Comparison of ENCODE assay signal across 22 cellular contexts in the genomic region with DNA sequence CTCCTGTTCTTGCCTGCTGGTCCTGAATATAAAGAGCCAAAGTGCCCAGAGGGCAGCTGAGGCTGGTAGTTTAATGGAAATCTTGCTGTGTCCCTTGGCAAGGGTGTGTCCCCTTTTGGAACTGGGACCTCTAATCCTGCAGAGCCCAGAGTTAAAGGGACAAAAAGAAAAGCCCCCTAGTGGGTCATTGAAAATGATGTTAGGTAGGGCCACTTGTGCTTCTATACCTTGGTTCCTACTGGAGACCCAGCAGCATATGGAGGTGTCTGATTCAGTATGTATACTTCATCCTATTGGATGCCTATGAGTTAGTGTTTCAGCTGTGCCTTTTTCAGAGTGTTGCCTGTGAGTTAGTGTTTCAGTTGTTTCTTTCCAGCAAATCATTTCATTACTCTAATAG. TPM values are rescaled to one million over a fixed set of nuclear protein-coding genes. Genes with fewer than 3 reads are reported as not detected.
DNase-seq lines count a peak whose midpoint lies in the region; ATAC-seq, FAIRE-seq and TF ChIP-seq lines count a peak whose summit lies in the region.
"Had no signal": no experiment of that assay in that cellular context is flagged by ENCODE, and none has a peak within 500 bp of the region (broad histone marks: within the 10 kb centered on the region; RNA-seq: fewer than 3 reads in every experiment).

No MANE protein-coding gene starts in this region.

- no peaks in the 10 kb centered on the region for H3K9me3 ChIP-seq in IMR-90 (ENCODE audit: control insufficient read depth, insufficient read depth, low read length)
- H3K9me3 ChIP-seq in K562 (replicated peaks; ENCODE audit: control insufficient read depth, insufficient read depth, low read depth, low read length), result no peaks in the 10 kb centered on the region
- no peaks in the 10 kb centered on the region for H3K9me3 ChIP-seq in mesenchymal stem cell (ENCODE audit: control insufficient read depth, low read length)
- peaks cover 0 to 5% (median 0%) of the 10 kb centered on the region in 3 donors for H3K9me3 ChIP-seq in esophagus squamous epithelium

- no peak overlapping the region for H3K23ac ChIP-seq in IMR-90 (ENCODE audit: low read depth, low read length)
- H3K23ac ChIP-seq in mesenchymal stem cell (ENCODE audit: low read length in 2 of 2), result no peak overlapping the region

- no peaks in the 10 kb centered on the region for H3K27me3 ChIP-seq in GM23338 (ENCODE audit: insufficient read depth)
- H3K27me3 ChIP-seq in IMR-90 (ENCODE audit: control insufficient read depth, insufficient read depth, low read length), result no peaks in the 10 kb centered on the region
- H3K27me3 ChIP-seq in K562 (ENCODE audit: control insufficient read depth in 2 of 2, insufficient read depth in 2 of 2, low read length in 2 of 2), result peaks cover 0 to 8% of the 10 kb centered on the region in 2 experiments; a peak in 1 of 5 replicates
- no peaks in the 10 kb centered on the region for H3K27me3 ChIP-seq in mesenchymal stem cell (ENCODE audit: control insufficient read depth in 1 of 2, insufficient read depth in 1 of 2, low read length in 2 of 2)
- H3K27me3 ChIP-seq in esophagus squamous epithelium, result no peaks in the 10 kb centered on the region

- 0 out of 4 replicates have a peak, but pooled peaks of 1 of the 2 experiments have one; percentile 11 for TF ChIP-seq CTCF in GM23338 (conservative IDR thresholded peaks at IDR 0.05; ENCODE audit: low read depth in 2 of 2)
- TF ChIP-seq CTCF in IMR-90 (conservative IDR thresholded peaks at IDR 0.05; ENCODE audit: low read depth, low read length), result no peak
- TF ChIP-seq CTCF in K562 (IDR thresholded peaks at IDR 0.05 in 2 of 3, conservative IDR thresholded peaks at IDR 0.05 in 1 of 3; ENCODE audit: insufficient read depth in 2 of 3, low read depth in 1 of 3, low read length in 3 of 3), result no peak
- TF ChIP-seq CTCF in esophagus squamous epithelium (IDR thresholded peaks at IDR 0.05), result no peak

- FAIRE-seq in K562 (lab: Jason Lieb, UNC), result no peak
- FAIRE-seq: A204.1, GM12892, GM18507 had no signal

- no peaks in the 10 kb centered on the region for H3K79me1 ChIP-seq in IMR-90 (ENCODE audit: low read depth in 1 of 2, low read length in 2 of 2)
- peaks cover 7% of the 10 kb centered on the region for H3K79me1 ChIP-seq in mesenchymal stem cell (replicated peaks; ENCODE audit: low read length, poor library complexity, severe bottlenecking)

- H3K36me3 ChIP-seq in GM23338 (ENCODE audit: insufficient read depth) (no peaks in the 10 kb centered on the region), IMR-90 (ENCODE audit: control insufficient read depth, insufficient read depth, low read length) (no peaks in the 10 kb centered on the region), K562 (ENCODE audit: control insufficient read depth, insufficient read depth, low read length) (no peaks in the 10 kb centered on the region), mesenchymal stem cell (ENCODE audit: control insufficient read depth in 1 of 2, insufficient read depth in 2 of 2, low read depth in 1 of 2, low read length in 2 of 2) (no peaks in the 10 kb centered on the region), esophagus squamous epithelium (no peaks in the 10 kb centered on the region)

- H3K4me1 ChIP-seq in GM23338 (ENCODE audit: insufficient read depth) (no peaks in the 10 kb centered on the region), IMR-90 (ENCODE audit: control insufficient read depth, insufficient read depth, low read length) (peaks cover 5% of the 10 kb centered on the region), K562 (replicated peaks in 1 of 2; ENCODE audit: control insufficient read depth in 2 of 2, insufficient read depth in 2 of 2, low read length in 2 of 2) (no peaks in the 10 kb centered on the region), mesenchymal stem cell (ENCODE audit: control insufficient read depth, insufficient read depth, low read depth, low read length) (peaks cover 4% of the 10 kb centered on the region), esophagus squamous epithelium (no peaks in the 10 kb centered on the region)

- H3K9me1 ChIP-seq in IMR-90 (ENCODE audit: insufficient read depth, low read length) (peaks cover 3% of the 10 kb centered on the region), K562 (ENCODE audit: control insufficient read depth, insufficient read depth, low read length) (no peaks in the 10 kb centered on the region)

- no peak overlapping the region for H4K5ac ChIP-seq in IMR-90 (ENCODE audit: low read depth, low read length)

- POLR2A ChIA-PET in IMR-90 (lab: Charles Lee; ENCODE audit: unreplicated experiment), result no interaction called here
- POLR2A ChIA-PET in K562 (lab: Yijun Ruan, JAX), result interaction anchor here (1.2 kb wide), 1 partner anchor 115 kb away, joined by 3 read pairs; no protein-coding TSS in a partner anchor

- no peak for TF ChIP-seq EP300 in K562 (IDR thresholded peaks at IDR 0.05; ENCODE audit: low read length)

- H3K56ac ChIP-seq in IMR-90 (ENCODE audit: extremely low read depth, insufficient read depth, low read length), result no peak overlapping the region

- H3K27ac ChIP-seq in GM23338 (ENCODE audit: low read depth), result no peak overlapping the region
- no peak overlapping the region for H3K27ac ChIP-seq in IMR-90 (ENCODE audit: insufficient read depth, low read length)
- no peak overlapping the region for H3K27ac ChIP-seq in K562 (ENCODE audit: extremely low read depth, low read depth, low read length)
- no peak overlapping the region for H3K27ac ChIP-seq in mesenchymal stem cell (ENCODE audit: low read length, poor library complexity, severe bottlenecking)
- no peak overlapping the region for H3K27ac ChIP-seq in esophagus squamous epithelium
- H3K27ac ChIP-seq: C4-2B, GM23248, HL-60 had no signal

- TF ChIP-seq RAD21 in IMR-90 (IDR thresholded peaks at IDR 0.05; ENCODE audit: low read length), result no peak
- TF ChIP-seq RAD21 in K562 (CRISPR knock-in tag; conservative IDR thresholded peaks at IDR 0.05 in 1 of 2, IDR thresholded peaks at IDR 0.05 in 1 of 2), result no peak

- no peak overlapping the region for H3K9ac ChIP-seq in IMR-90 (ENCODE audit: low read depth, low read length)
- no peak overlapping the region for H3K9ac ChIP-seq in K562 (ENCODE audit: insufficient read depth in 1 of 2, low read depth in 2 of 2, low read length in 2 of 2)
- H3K9ac ChIP-seq in mesenchymal stem cell (ENCODE audit: low read length), result no peak overlapping the region
- H3K9ac ChIP-seq: GM23248 had no signal

- H3K18ac ChIP-seq in IMR-90 (ENCODE audit: low read depth, low read length), result no peak overlapping the region
- H3K18ac ChIP-seq in mesenchymal stem cell (ENCODE audit: low read depth in 1 of 2, low read length in 2 of 2), result no peak overlapping the region

- CTCF ChIA-PET in IMR-90 (lab: Yijun Ruan, JAX) (interaction anchor here (0.6 kb wide), 1 partner anchor 328 kb away, joined by 4 read pairs; no protein-coding TSS in a partner anchor), K562 (lab: Yijun Ruan, JAX; ENCODE audit: low intra/inter-chr PET ratio) (no interaction called here)

- BruUV-seq in IMR-90 (replicated peaks; lab: Mats Ljungman, UMichigan), result no TSS peak
- BruUV-seq in K562 (replicated peaks; lab: Mats Ljungman, UMichigan), result no TSS peak

- H2AFZ ChIP-seq in GM23338 (0 out of 2 replicates have a peak overlapping the region, but pooled peaks have one; percentile 67), IMR-90 (replicated peaks; ENCODE audit: low read length, poor library complexity) (no peak overlapping the region), K562 (ENCODE audit: low read depth, low read length) (no peak overlapping the region), mesenchymal stem cell (ENCODE audit: low read depth, low read length) (no peak overlapping the region)

- H3K27ac Mint-ChIP-seq in GM23338, result no peak overlapping the region
- H3K27ac Mint-ChIP-seq: CD4-positive, alpha-beta T cell; IgD-negative memory B cell had no signal

- H2BK120ac ChIP-seq in IMR-90 (ENCODE audit: low read depth, low read length) (no peak overlapping the region), mesenchymal stem cell (ENCODE audit: low read depth, low read length) (no peak overlapping the region)

- TF ChIP-seq POLR2A in IMR-90 (IDR thresholded peaks at IDR 0.05; ENCODE audit: low read depth, low read length) (no peak), K562 (conservative IDR thresholded peaks at IDR 0.05) (no peak), esophagus squamous epithelium (IDR thresholded peaks at IDR 0.05) (no peak)

- peaks cover 11% of the 10 kb centered on the region; the same call in 2 of the 3 replicates for H3K9me3 Mint-ChIP-seq in GM23338

- H2BK20ac ChIP-seq in IMR-90 (ENCODE audit: low read depth, low read length), result peak overlapping the region; percentile 29; the same call in 1 of the 2 replicates

- H3K4me3 Mint-ChIP-seq in GM23338, result no peak overlapping the region
- H3K4me3 Mint-ChIP-seq: CD4-positive, alpha-beta T cell had no signal

- H4K8ac ChIP-seq in IMR-90 (ENCODE audit: low read depth in 2 of 2, low read length in 2 of 2), result no peak overlapping the region
- no peak overlapping the region for H4K8ac ChIP-seq in mesenchymal stem cell (ENCODE audit: low read length)

- H3K4me2 ChIP-seq in GM23338, result no peak overlapping the region
- no peak overlapping the region for H3K4me2 ChIP-seq in IMR-90 (ENCODE audit: low read depth, low read length)
- no peak overlapping the region for H3K4me2 ChIP-seq in K562 (ENCODE audit: insufficient read depth, low read length)
- H3K4me2 ChIP-seq in mesenchymal stem cell (ENCODE audit: low read length, poor library complexity, severe bottlenecking), result no peak overlapping the region

- H4K91ac ChIP-seq in IMR-90 (ENCODE audit: insufficient read depth, low read depth, low read length) (no peak overlapping the region; the same call in 1 of the 2 replicates), mesenchymal stem cell (ENCODE audit: low read length) (no peak overlapping the region)

- H3K4ac ChIP-seq in IMR-90 (ENCODE audit: low read depth, low read length) (no peak overlapping the region), mesenchymal stem cell (ENCODE audit: low read depth in 1 of 2, low read length in 2 of 2) (no peak overlapping the region)

- H2BK12ac ChIP-seq in mesenchymal stem cell (ENCODE audit: low read length in 2 of 2), result no peak overlapping the region

- intact Hi-C loops in IMR-90 (cut with micrococcal nuclease), result loop anchor here (2.0 kb wide), 3 partner anchors 367 to 819 kb away; no protein-coding TSS in a partner anchor
- intact Hi-C loops in K562 (cut with micrococcal nuclease), result no loop called here
- intact Hi-C loops in esophagus squamous epithelium (cut with DNase I), result no loop called here

- peaks cover 3% of the 10 kb centered on the region; the same call in 1 of the 3 replicates for H3K36me3 Mint-ChIP-seq in GM23338 (ENCODE audit: low read depth)

- no peaks in the 10 kb centered on the region for H3F3A ChIP-seq in GM23338 (replicated peaks; ENCODE audit: low read depth)

- H2BK5ac ChIP-seq in IMR-90 (ENCODE audit: low read depth, low read length, poor library complexity, severe bottlenecking) (no peak overlapping the region), mesenchymal stem cell (ENCODE audit: low read depth, low read length, poor library complexity, severe bottlenecking) (no peak overlapping the region)

- no peak overlapping the region for H2AK9ac ChIP-seq in IMR-90 (replicated peaks; ENCODE audit: low read depth, low read length, poor library complexity)

- H4K20me1 ChIP-seq in GM23338 (replicated peaks; ENCODE audit: insufficient read depth) (no peaks in the 10 kb centered on the region), IMR-90 (ENCODE audit: insufficient read depth, low read length) (no peaks in the 10 kb centered on the region), K562 (replicated peaks; ENCODE audit: control insufficient read depth, insufficient read depth, low read length) (no peaks in the 10 kb centered on the region)

- H2BK15ac ChIP-seq in IMR-90 (ENCODE audit: low read depth, low read length) (peak overlapping the region; percentile 57; the same call in 2 of the 3 replicates), mesenchymal stem cell (ENCODE audit: low read depth, poor library complexity, severe bottlenecking) (no peak overlapping the region)

- H3K27me3 Mint-ChIP-seq in GM23338 (ENCODE audit: insufficient read depth, low read depth, poor library complexity), result peaks cover 5% of the 10 kb centered on the region

- peaks cover 17% of the 10 kb centered on the region for H3K4me1 Mint-ChIP-seq in GM23338
- H3K4me1 Mint-ChIP-seq: IgD-negative memory B cell had no signal

- H3K14ac ChIP-seq in IMR-90 (replicated peaks; ENCODE audit: low read depth, low read length) (no peak overlapping the region), mesenchymal stem cell (ENCODE audit: low read length in 2 of 2) (no peak overlapping the region)

- 0 out of 2 replicates have a peak overlapping the region, but pooled peaks have one; percentile 4 for H2AK5ac ChIP-seq in IMR-90 (ENCODE audit: low read depth, low read length)
- H2AK5ac ChIP-seq in mesenchymal stem cell (ENCODE audit: low read length, severe bottlenecking), result peak overlapping the region; percentile 95

- no peak overlapping the region for H3K4me3 ChIP-seq in GM23338
- no peak overlapping the region for H3K4me3 ChIP-seq in IMR-90 (ENCODE audit: insufficient read depth, low read depth, low read length)
- no peak overlapping the region for H3K4me3 ChIP-seq in K562
- H3K4me3 ChIP-seq in mesenchymal stem cell (ENCODE audit: insufficient read depth in 1 of 2, low read depth in 1 of 2, low read length in 2 of 2), result no peak overlapping the region
- no peak overlapping the region for H3K4me3 ChIP-seq in esophagus squamous epithelium
- H3K4me3 ChIP-seq: GM23248 had no signal

- no peaks in the 10 kb centered on the region for H3K9me2 ChIP-seq in GM23338 (ENCODE audit: insufficient read depth)

- no peak for DNase-seq in GM23338 (ENCODE audit: low spot score)
- no peak for DNase-seq in IMR-90
- no peak for DNase-seq in K562 (ENCODE audit: extremely low read depth in 1 of 4, low spot score in 3 of 4)
- DNase-seq in mesenchymal stem cell, result no peak
- no peak for DNase-seq in activated CD4-positive, alpha-beta T cell treated with anti-CD3 and anti-CD28 coated beads, Interleukin-2, amount 50 U/mL, for 4 hours
- DNase-seq in esophagus squamous epithelium (lab: John Stamatoyannopoulos, UW), result no peak
- DNase-seq in OCI-M1 (lab: John Stamatoyannopoulos, UW), result no peak
- no peak for DNase-seq in NCI-H2196 (lab: John Stamatoyannopoulos, UW; ENCODE audit: unreplicated experiment)
- DNase-seq: AML-193; CD4-positive, alpha-beta T cell; DMS153; DMS79; GDM1; GM23248; H7; KG1 had no signal

- ATAC-seq in GM23338, result no peak
- no peak for ATAC-seq in IMR-90 (ENCODE audit: low read depth)
- peak; percentile 64 for ATAC-seq in K562

- in situ Hi-C loops in IMR-90 (cut with MboI; ENCODE audit: low sequenced_read_pairs) (loop anchor here (5.0 to 25.0 kb wide), 3 partner anchors 112 to 797 kb away; no protein-coding TSS in a partner anchor), K562 (cut with MboI) (no loop called here)

- dilution Hi-C loops in IMR-90 (cut with HindIII; ENCODE audit: low sequenced_read_pairs, unreplicated experiment), result no loop called here

- H3K79me2 ChIP-seq in GM23338 (replicated peaks; ENCODE audit: insufficient read depth), result no peaks in the 10 kb centered on the region
- no peaks in the 10 kb centered on the region for H3K79me2 ChIP-seq in K562 (ENCODE audit: control insufficient read depth, insufficient read depth, low read length)

RNA-seq across cellular contexts. Expression of gene TFAM, which starts 30.5 kb away (rescaled TPM):
- total RNA-seq in GM23338 (2014; rRNA removed; shearing (Covaris generic)), result 47.7 and 54.2 TPM in 2 replicates
- polyA plus RNA-seq in GM23338 (2016; fragmentation: Nextera tagmentation; extraction: Ambion mirVana), result 139 and 156 TPM in 2 replicates
- 16.7 and 26.1 TPM in 2 replicates for total RNA-seq in IMR-90 (2012; rRNA removed)
- 7.6 and 8.7 TPM in 2 replicates for polyA plus RNA-seq in IMR-90 (2012; rRNA removed)
- polyA plus RNA-seq in IMR-90 (2012; cell fraction: cytosol; rRNA removed), result 4.7 and 10.8 TPM in 2 replicates
- polyA plus RNA-seq in IMR-90 (2012; cell fraction: nucleus; rRNA removed; ENCODE audit: low replicate concordance), result 2.5 and 3.7 TPM in 2 replicates
- total RNA-seq in K562 (2011; cell fraction: chromatin; rRNA removed; ENCODE audit: low replicate concordance), result 18.0 and 30.5 TPM in 2 replicates
- total RNA-seq in K562 (2011; cell fraction: nucleolus; rRNA removed), result 27.0 and 32.6 TPM in 2 replicates
- total RNA-seq in K562 (2011; cell fraction: nucleoplasm; rRNA removed), result 20.5 and 25.3 TPM in 2 replicates
- 130 and 174 TPM in 2 replicates for total RNA-seq in K562 (2014; rRNA removed)
- total RNA-seq in K562 (2014; rRNA removed; fragmentation: Illumina TruSeq; extraction: Trizol), result 170 and 211 TPM in 2 replicates
- 153 and 155 TPM in 2 replicates for total RNA-seq in K562 (2015; rRNA removed; fragmentation: Illumina TruSeq; extraction: Trizol)
- 161 and 163 TPM in 2 replicates for total RNA-seq in K562 (2021)
- polyA plus RNA-seq in K562 (2011; rRNA removed), result 53.7 and 74.3 TPM in 2 replicates
- 42.4 and 46.0 TPM in 2 replicates for polyA plus RNA-seq in K562 (2011; cell fraction: cytosol; rRNA removed)
- 27.2 and 35.3 TPM in 2 replicates for polyA plus RNA-seq in K562 (2011; cell fraction: nucleus; rRNA removed)
- 78.0 and 146 TPM in 2 replicates for polyA plus RNA-seq in K562 (2012)
- 139 and 142 TPM in 2 replicates for polyA plus RNA-seq in K562 (2014; fragmentation: Illumina TruSeq; extraction: Trizol)
- 100 to 1,000 TPM; 175 to 227 TPM for polyA plus RNA-seq in K562 (2014; fragmentation: Nextera tagmentation; extraction: Ambion mirVana)
- polyA plus RNA-seq in K562 (2014; rRNA removed), result 100 and 105 TPM in 2 replicates
- 33.7 and 48.0 TPM in 2 replicates for polyA minus RNA-seq in K562 (2011; rRNA and poly(A)+ RNA removed)
- 38.7 and 46.1 TPM in 2 replicates for polyA minus RNA-seq in K562 (2011; cell fraction: cytosol; rRNA and poly(A)+ RNA removed)
- polyA minus RNA-seq in K562 (2011; cell fraction: nucleus; rRNA and poly(A)+ RNA removed), result 24.5 and 33.1 TPM in 2 replicates
- polyA plus RNA-seq in mesenchymal stem cell (2013, experiment 1 of 2), result 24.4 TPM
- 23.2 TPM for polyA plus RNA-seq in mesenchymal stem cell (2013, experiment 2 of 2)
- 10 to 100 TPM in 3 of 4 donors, 1 to 10 TPM in 1; 7.2 to 32.8 (median 19.0) TPM for total RNA-seq in esophagus squamous epithelium
